Comparison of ENCODE assay signal across 6 cellular contexts in the genomic region with DNA sequence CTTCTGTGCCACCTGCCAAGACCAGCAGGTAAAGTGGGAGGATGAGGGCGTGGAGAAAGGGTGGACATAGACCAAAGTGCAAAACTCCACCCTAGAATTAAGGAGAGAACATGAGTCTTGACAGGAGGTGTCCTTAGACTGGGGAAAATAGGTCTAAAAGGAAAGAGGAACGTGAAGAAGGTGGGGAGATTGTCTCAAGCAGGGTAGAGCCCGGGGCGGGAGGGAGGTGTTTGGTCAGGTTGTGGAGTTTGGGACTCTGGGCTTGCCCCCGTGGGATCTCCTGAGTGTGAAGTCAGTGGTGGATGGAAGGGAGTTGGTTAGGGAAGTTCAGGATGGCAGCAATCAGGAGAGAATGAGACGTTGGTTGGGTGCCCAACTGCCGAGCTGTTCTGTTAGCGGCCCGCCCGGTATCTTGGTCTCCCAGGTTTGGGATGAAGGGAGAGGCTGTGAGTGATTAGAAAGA. TPM values are rescaled to one million over a fixed set of nuclear protein-coding genes. Genes with fewer than 3 reads are reported as not detected.
A peak's percentile ranks its signal among the peaks of the same experiment; 100 is the strongest.
DNase-seq lines count a peak whose midpoint lies in the region; ATAC-seq and TF ChIP-seq lines count a peak whose summit lies in the region.

No MANE protein-coding gene starts in this region.

- H3K36me3 ChIP-seq in Panc1 (ENCODE audit: control insufficient read depth, insufficient read depth, low read length), result no peaks in the 10 kb centered on the region; the same call in 1 of the 2 replicates
- H3K36me3 ChIP-seq in iPS DF 6.9 (ENCODE audit: control insufficient read depth, insufficient read depth, low read length), result no peaks in the 10 kb centered on the region

- intact Hi-C loops in Panc1 (cut with micrococcal nuclease; ENCODE audit: unreplicated experiment), result no loop called here

- in situ Hi-C loops in ACHN (cut with HindIII; ENCODE audit: low pct_ligation_motif_present, low pct_unique_long_range_greater_than_20kb, low sequenced_read_pairs), result no loop called here
- in situ Hi-C loops in Panc1 (cut with HindIII; ENCODE audit: low pct_unique_long_range_greater_than_20kb, low sequenced_read_pairs), result no loop called here

- TF ChIP-seq CTCF in Panc1 (IDR thresholded peaks at IDR 0.05), result no peak
- no peak for TF ChIP-seq CTCF in omental fat pad (IDR thresholded peaks at IDR 0.05)

- CTCF ChIA-PET in Panc1 (lab: Charles Lee), result interaction anchor here (0.6 to 2.1 kb wide), 4 partner anchors 9 to 37 kb away, joined by 3 to 11 read pairs (median 6); no protein-coding TSS in a partner anchor

- H3K9me3 ChIP-seq in Panc1 (ENCODE audit: control insufficient read depth, insufficient read depth, low read depth, low read length) (no peaks in the 10 kb centered on the region), iPS DF 6.9 (ENCODE audit: control insufficient read depth, insufficient read depth, low read length) (no peaks in the 10 kb centered on the region)

- ATAC-seq in Panc1 (no peak), GM21717 (IDR thresholded peaks at IDR 0.05; ENCODE audit: unreplicated experiment) (no peak), HG03108 (IDR thresholded peaks at IDR 0.05; ENCODE audit: unreplicated experiment) (no peak), omental fat pad (ENCODE audit: low FRiP score) (no peak)

- H3K27ac ChIP-seq in Panc1 (ENCODE audit: low read length) (peak overlapping the region; percentile 69), iPS DF 6.9 (ENCODE audit: low read length) (no peak overlapping the region)

- DNase-seq in ACHN (peak; percentile 49), Panc1 (ENCODE audit: low read depth, low spot score) (no peak), iPS DF 6.9 (ENCODE audit: low read depth, low spot score) (no peak), omental fat pad (ENCODE audit: low spot score) (no peak)

- H3K4me3 ChIP-seq in Panc1 (ENCODE audit: low read depth in 2 of 2, low read length in 2 of 2), result peak overlapping the region; percentile 46 to 69
- H3K4me3 ChIP-seq in iPS DF 6.9 (ENCODE audit: low read length), result peak overlapping the region; percentile 66; the same call in 1 of the 2 replicates

- whole genome bisulfite sequencing in iPS DF 6.9 (ENCODE audit: insufficient coverage, insufficient read length), result no CpG with 5 or more reads among the region's 10 CpGs

- H3K4me1 ChIP-seq in Panc1 (ENCODE audit: control insufficient read depth, insufficient read depth, low read length), result peaks cover 33% of the 10 kb centered on the region
- peaks cover 5% of the 10 kb centered on the region for H3K4me1 ChIP-seq in iPS DF 6.9 (ENCODE audit: control insufficient read depth, insufficient read depth, low read length)

- BruUV-seq in Panc1 (replicated peaks; lab: Mats Ljungman, UMichigan), result no TSS peak

- H3K27me3 ChIP-seq in Panc1 (ENCODE audit: control insufficient read depth, insufficient read depth, low read length), result peaks cover 14% of the 10 kb centered on the region; the same call in 1 of the 2 replicates
- no peaks in the 10 kb centered on the region for H3K27me3 ChIP-seq in iPS DF 6.9 (ENCODE audit: control insufficient read depth, insufficient read depth, low read length)

- POLR2A ChIA-PET in Panc1 (lab: Charles Lee), result no interaction called here

RNA-seq across cellular contexts. Expression of gene DGKA, which starts 0.4 kb away (rescaled TPM):
- total RNA-seq in Panc1 (2021; ENCODE audit: unreplicated experiment), result 7.6 TPM
- polyA plus RNA-seq in Panc1 (2012; ENCODE audit: insufficient read length), result 5.8 TPM
- 10 to 100 TPM; 26.0 to 57.0 (median 37.9) TPM for total RNA-seq in omental fat pad

RNA-seq across cellular contexts. Expression of gene PYM1, which starts 3.7 kb away (rescaled TPM):
- 32.2 TPM for total RNA-seq in Panc1 (2021; ENCODE audit: unreplicated experiment)
- polyA plus RNA-seq in Panc1 (2012; ENCODE audit: insufficient read length), result 40.4 TPM
- total RNA-seq in omental fat pad, result 10 to 100 TPM; 28.2 to 37.6 (median 29.8) TPM

RNA-seq across cellular contexts. Expression of gene PMEL, which starts 34.5 kb away (rescaled TPM):
- total RNA-seq in Panc1 (2021; ENCODE audit: unreplicated experiment) (1.2 TPM), omental fat pad (1 to 10 TPM in 2 of 4 donors, under 1 TPM in 2; 0.65 to 5.2 (median 1.2) TPM)
- polyA plus RNA-seq in Panc1 (2012; ENCODE audit: insufficient read length), result 1.5 TPM

RNA-seq across cellular contexts. Expression of gene CDK2, which starts 35.3 kb away (rescaled TPM):
- total RNA-seq in Panc1 (2021; ENCODE audit: unreplicated experiment) (72.9 TPM), omental fat pad (10 to 100 TPM in 3 of 4 donors, 1 to 10 TPM in 1; 9.7 to 23.7 (median 17.5) TPM)
- 50.6 TPM for polyA plus RNA-seq in Panc1 (2012; ENCODE audit: insufficient read length)

RNA-seq across cellular contexts. Expression of gene RAB5B, which starts 42.5 kb away (rescaled TPM):
- 102 TPM for total RNA-seq in Panc1 (2021; ENCODE audit: unreplicated experiment)
- polyA plus RNA-seq in Panc1 (2012; ENCODE audit: insufficient read length), result 92.2 TPM
- 10 to 100 TPM; 46.2 to 71.5 (median 64.8) TPM for total RNA-seq in omental fat pad
